In the genomic region with DNA sequence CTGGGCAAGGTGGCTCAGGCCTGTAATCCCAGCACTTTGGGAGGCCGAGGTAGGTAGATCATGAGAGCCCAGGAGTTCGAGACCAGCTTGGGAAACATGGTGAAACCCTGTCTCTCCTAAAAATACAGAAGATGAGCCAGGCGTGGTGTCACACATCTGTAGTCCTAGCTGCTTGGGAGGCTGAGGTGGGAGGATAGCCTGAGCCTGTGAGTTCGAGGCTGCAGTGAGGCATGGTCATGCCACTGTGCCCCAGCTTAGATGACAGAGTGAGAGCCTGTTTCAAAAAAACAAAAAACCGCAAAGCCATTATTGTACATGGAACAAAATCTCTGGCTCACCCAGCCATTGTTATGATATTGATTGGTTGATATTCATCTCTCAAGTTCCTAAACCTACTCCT, we compare ENCODE assay signal across 16 cellular contexts. TPM values are rescaled to one million over a fixed set of nuclear protein-coding genes. Genes with fewer than 3 reads are reported as not detected.
A peak's percentile ranks its signal among the peaks of the same experiment; 100 is the strongest.
DNase-seq lines count a peak whose midpoint lies in the region; ATAC-seq and TF ChIP-seq lines count a peak whose summit lies in the region.
"Had no signal": no experiment of that assay in that cellular context is flagged by ENCODE, and none has a peak within 500 bp of the region (broad histone marks: within the 10 kb centered on the region; RNA-seq: fewer than 3 reads in every experiment).

No MANE protein-coding gene starts in this region.

- H3K27me3 ChIP-seq in subcutaneous abdominal adipose tissue (ENCODE audit: control insufficient read depth in 5 of 5, insufficient read depth in 4 of 5, low read length in 5 of 5) = no peaks in the 10 kb centered on the region
- H3K27me3 ChIP-seq: BLaER1 had no signal

- H3K27ac ChIP-seq in subcutaneous abdominal adipose tissue (ENCODE audit: low read depth, low read length) = peak overlapping the region; percentile 1
- H3K27ac ChIP-seq: BLaER1 had no signal

- H3K9me3 Mint-ChIP-seq in activated naive CD8-positive, alpha-beta T cell (ENCODE audit: low read depth) = no peaks in the 10 kb centered on the region
- no peaks in the 10 kb centered on the region for H3K9me3 Mint-ChIP-seq in activated naive CD8-positive, alpha-beta T cell treated with anti-CD3 and anti-CD28 coated beads for 36 hours
- no peaks in the 10 kb centered on the region for H3K9me3 Mint-ChIP-seq in memory B cell
- H3K9me3 Mint-ChIP-seq: CD8-positive, alpha-beta memory T cell had no signal

- no peak overlapping the region for H3K4me3 ChIP-seq in subcutaneous abdominal adipose tissue (ENCODE audit: low read depth in 1 of 5, low read length in 5 of 5)
- H3K4me3 ChIP-seq: BLaER1, HAP-1 had no signal

- no peak for TF ChIP-seq CTCF in GM13977 (IDR thresholded peaks at IDR 0.05; ENCODE audit: extremely low read depth, insufficient read depth, missing control alignments)

- no peak overlapping the region for H3K4me3 Mint-ChIP-seq in activated naive CD8-positive, alpha-beta T cell
- no peak overlapping the region for H3K4me3 Mint-ChIP-seq in activated naive CD8-positive, alpha-beta T cell treated with anti-CD3 and anti-CD28 coated beads for 36 hours
- no peak overlapping the region for H3K4me3 Mint-ChIP-seq in memory B cell
- H3K4me3 Mint-ChIP-seq: CD8-positive, alpha-beta memory T cell had no signal

- H3K4me1 ChIP-seq in subcutaneous abdominal adipose tissue (ENCODE audit: control insufficient read depth in 5 of 5, insufficient read depth in 5 of 5, low read length in 5 of 5) = peaks cover 0 to 2% (median 0%) of the 10 kb centered on the region in 5 donors
- H3K4me1 ChIP-seq: BLaER1, HAP-1 had no signal

- peaks cover 23 to 54% (median 33%) of the 10 kb centered on the region in 5 donors for H3K36me3 ChIP-seq in subcutaneous abdominal adipose tissue (ENCODE audit: control insufficient read depth in 5 of 5, insufficient read depth in 5 of 5, low read length in 5 of 5)

- no peaks in the 10 kb centered on the region for H3K27me3 Mint-ChIP-seq in activated naive CD8-positive, alpha-beta T cell
- no peaks in the 10 kb centered on the region for H3K27me3 Mint-ChIP-seq in activated naive CD8-positive, alpha-beta T cell treated with anti-CD3 and anti-CD28 coated beads for 36 hours
- H3K27me3 Mint-ChIP-seq in memory B cell = no peaks in the 10 kb centered on the region
- H3K27me3 Mint-ChIP-seq: CD8-positive, alpha-beta memory T cell had no signal

- H3K27ac Mint-ChIP-seq in activated naive CD8-positive, alpha-beta T cell = peak overlapping the region; percentile 28
- no peak overlapping the region for H3K27ac Mint-ChIP-seq in activated naive CD8-positive, alpha-beta T cell treated with anti-CD3 and anti-CD28 coated beads for 36 hours
- peak overlapping the region; percentile 67 for H3K27ac Mint-ChIP-seq in memory B cell

- H3K36me3 Mint-ChIP-seq in activated naive CD8-positive, alpha-beta T cell = peaks cover 3% of the 10 kb centered on the region
- peaks cover 31% of the 10 kb centered on the region for H3K36me3 Mint-ChIP-seq in activated naive CD8-positive, alpha-beta T cell treated with anti-CD3 and anti-CD28 coated beads for 36 hours
- H3K36me3 Mint-ChIP-seq in memory B cell = peaks cover 33% of the 10 kb centered on the region

- DNase-seq in activated naive CD8-positive, alpha-beta T cell treated with anti-CD3 and anti-CD28 coated beads for 36 hours = no peak
- DNase-seq in NCI-H2107 treated with DMSO at 0.1 percent for 48 hours (lab: John Stamatoyannopoulos, UW; ENCODE audit: unreplicated experiment) (peak; percentile 70), memory B cell (ENCODE audit: low spot score in 2 of 2) (no peak), GM13977 (ENCODE audit: low spot score) (no peak), superior temporal gyrus (ENCODE audit: extremely low spot score) (no peak)
- DNase-seq in stimulated activated CD4-positive, alpha-beta T cell treated with anti-CD3 and anti-CD28 coated beads, Interleukin-2, amount 100 ng/mL, for 24 hours = no peak
- DNase-seq: CD8-positive, alpha-beta memory T cell; DMS79; NCI-H1417 treated with DMSO at 0.1 percent for 48 hours; NCI-H2029 treated with DMSO at 0.1 percent for 48 hours; NK-92 treated with Interleukin-12 subunit alpha and Interleukin-12 subunit beta, amount 100 ng/mL, for 24 hours had no signal

- peaks cover 30% of the 10 kb centered on the region for H3K4me1 Mint-ChIP-seq in activated naive CD8-positive, alpha-beta T cell (ENCODE audit: low read depth)
- H3K4me1 Mint-ChIP-seq in activated naive CD8-positive, alpha-beta T cell treated with anti-CD3 and anti-CD28 coated beads for 36 hours = peaks cover 24% of the 10 kb centered on the region
- peaks cover 8% of the 10 kb centered on the region for H3K4me1 Mint-ChIP-seq in memory B cell

- H3K9me3 ChIP-seq in subcutaneous abdominal adipose tissue (ENCODE audit: control insufficient read depth in 5 of 5, low read length in 5 of 5) = no peaks in the 10 kb centered on the region
- H3K9me3 ChIP-seq: BLaER1, HAP-1 had no signal

- in situ Hi-C loops in GM13977 (cut with MboI; ENCODE audit: low pct_unique_long_range_greater_than_20kb, low sequenced_read_pairs, unreplicated experiment) = no loop called here

- ATAC-seq in memory B cell (ENCODE audit: low read depth) = no peak
- ATAC-seq: Right ventricle myocardium inferior had no signal

- H3K9ac ChIP-seq in subcutaneous abdominal adipose tissue (ENCODE audit: low read length in 5 of 5) = no peak overlapping the region
- H3K9ac ChIP-seq: BLaER1 had no signal

RNA-seq across cellular contexts. Expression of gene KMT2E, which starts 53.7 kb away (rescaled TPM):
- 10 to 100 TPM; 58.0 to 62.4 TPM for total RNA-seq in activated naive CD8-positive, alpha-beta T cell treated with anti-CD3 and anti-CD28 coated beads for 36 hours
